Comparison of ENCODE assay signal across 8 cellular contexts in the genomic region with DNA sequence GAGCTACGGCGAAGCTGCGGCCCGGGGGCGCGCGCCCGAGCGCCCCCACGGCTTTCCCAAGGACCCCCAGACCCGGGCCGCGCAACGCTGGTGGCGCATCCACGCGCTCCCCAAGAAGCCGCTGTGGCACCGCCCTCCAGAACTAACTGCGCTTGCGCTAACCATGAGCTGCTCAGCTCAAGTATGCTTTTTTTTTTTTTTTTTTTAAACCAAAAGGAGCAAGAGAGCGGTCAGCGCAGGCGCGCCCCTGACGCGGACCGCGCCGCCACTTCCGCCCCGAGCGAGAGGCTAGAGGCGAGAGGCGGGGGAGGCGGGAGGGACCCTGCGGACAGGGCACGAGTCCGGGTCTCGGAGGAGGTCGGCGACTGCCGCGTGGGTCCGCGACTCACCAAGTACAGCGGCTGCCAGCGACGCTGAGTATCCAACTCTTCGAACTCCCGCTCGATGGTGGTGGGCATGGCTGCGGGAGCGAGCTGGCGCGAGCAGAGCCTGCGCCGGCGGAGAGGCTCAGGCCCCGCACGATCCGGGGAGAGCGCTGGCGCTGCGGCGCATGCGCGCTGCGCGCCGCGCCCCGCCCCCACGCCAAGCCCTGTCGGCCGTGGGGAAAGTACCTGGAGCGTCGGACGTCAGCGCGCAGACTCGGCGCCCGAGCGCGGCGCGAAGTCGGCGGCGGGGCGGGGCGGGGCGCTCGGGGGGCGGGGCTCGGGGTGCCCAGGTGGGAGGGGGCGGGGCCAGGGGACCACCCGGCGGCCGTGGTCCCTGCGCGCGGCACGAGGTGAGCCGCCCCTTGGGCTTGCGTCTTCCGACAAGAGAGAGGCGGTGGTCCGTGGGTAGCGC. TPM values are rescaled to one million over a fixed set of nuclear protein-coding genes. Genes with fewer than 3 reads are reported as not detected.
DNase-seq lines count a peak whose midpoint lies in the region; ATAC-seq and TF ChIP-seq lines count a peak whose summit lies in the region.

A gene (minus strand): TSS at position 554 of the 837 bp plus-strand sequence. CDS start 96 bp downstream, at position 458.

- no peaks in the 10 kb centered on the region; the same call in none of the 2 replicates for H4K20me1 ChIP-seq in DND-41 (ENCODE audit: insufficient read depth, low read length)

- peak; percentile 92 to 97 for TF ChIP-seq POLR2A in Peyer's patch (IDR thresholded peaks at IDR 0.05)

- H3K27ac ChIP-seq in DND-41 (ENCODE audit: low read length) (peak within 1 kb of the TSS; percentile 91), KOPT-K1 (ENCODE audit: low read depth, low read length, poor library complexity, severe bottlenecking) (peak within 1 kb of the TSS; percentile 92), Peyer's patch (peak within 1 kb of the TSS; percentile 97 to 99 (median 99))

- TF ChIP-seq CTCF in DND-41 (IDR thresholded peaks at IDR 0.05; ENCODE audit: borderline replicate concordance, extremely low read depth, low read length, poor library complexity, severe bottlenecking): no peak
- no peak for TF ChIP-seq CTCF in Peyer's patch (IDR thresholded peaks at IDR 0.05)

- DNase-seq in DND-41: peak; percentile 95
- peak; percentile 90 to 97 (median 92) for DNase-seq in Peyer's patch
- peak; percentile 91 to 93 for DNase-seq in activated T-cell treated with anti-CD3 and anti-CD28 coated beads, Interleukin-2, amount 50 U/mL, for 48 hours
- DNase-seq in myocyte (ENCODE audit: low read depth): peak; percentile 95
- peak; percentile 87 to 91 for DNase-seq in stimulated activated CD8-positive, alpha-beta memory T cell treated with anti-CD3 and anti-CD28 coated beads, Interleukin-7, amount 100 ng/mL, for 4 hours (ENCODE audit: low read depth in 2 of 2)

- peak within 1 kb of the TSS; percentile 66 for H3K4me2 ChIP-seq in DND-41 (ENCODE audit: insufficient read depth, low read length)

- peak within 1 kb of the TSS; percentile 55 to 80 for H3K4me3 ChIP-seq in DND-41 (ENCODE audit: low read depth in 1 of 2, low read length in 2 of 2)
- peak within 1 kb of the TSS; percentile 72 to 98 (median 92) for H3K4me3 ChIP-seq in Peyer's patch

- peaks cover 50% of the 10 kb centered on the region for H3K4me1 ChIP-seq in DND-41 (ENCODE audit: insufficient read depth, low read length)
- peaks cover 0 to 9% (median 4%) of the 10 kb centered on the region in 4 donors for H3K4me1 ChIP-seq in Peyer's patch

- H3K79me2 ChIP-seq in DND-41 (ENCODE audit: insufficient read depth, low read length): peaks cover 57% of the 10 kb centered on the region

- H2AFZ ChIP-seq in DND-41 (ENCODE audit: low read depth, low read length): peak within 1 kb of the TSS; percentile 72

- no peaks in the 10 kb centered on the region for H3K9me3 ChIP-seq in DND-41 (ENCODE audit: insufficient read depth, low read length, severe bottlenecking)
- no peaks in the 10 kb centered on the region for H3K9me3 ChIP-seq in KOPT-K1 (ENCODE audit: insufficient read depth, low read length, poor library complexity, severe bottlenecking)
- H3K9me3 ChIP-seq in Peyer's patch: no peaks in the 10 kb centered on the region

- H3K27me3 ChIP-seq in DND-41 (ENCODE audit: insufficient read depth, low read length, poor library complexity) (no peaks in the 10 kb centered on the region), Peyer's patch (no peaks in the 10 kb centered on the region)

- ATAC-seq in DND-41 (ENCODE audit: insufficient read depth, low read depth) (peak; percentile 81), GM21825 (IDR thresholded peaks at IDR 0.05; ENCODE audit: unreplicated experiment) (peak; percentile 63), esophagus mucosa (peak; percentile 96)

- H3K9ac ChIP-seq in DND-41 (ENCODE audit: low read depth, low read length): peak within 1 kb of the TSS; percentile 94

- H3K36me3 ChIP-seq in DND-41 (ENCODE audit: insufficient read depth, low read length) (peaks cover 11% of the 10 kb centered on the region; the same call in 1 of the 2 replicates), KOPT-K1 (ENCODE audit: insufficient read depth, low read length) (no peaks in the 10 kb centered on the region), Peyer's patch (no peaks in the 10 kb centered on the region)

RNA-seq across cellular contexts. Expression of the gene that starts here (rescaled TPM):
- total RNA-seq in Peyer's patch (10 to 100 TPM; 28.9 to 43.7 (median 29.3) TPM), esophagus mucosa (24.9 TPM), myocyte (38.5 and 46.6 TPM in 2 replicates)
- polyA plus RNA-seq in myocyte (2012): 14.1 TPM

Comparison
In these comparisons a context has a peak if more than half of its experiments do, and no peak if none do; other contexts are left out.
1. Peak in every context shown above with its lines: DNase-seq, ATAC-seq, H3K4me3 ChIP-seq and H3K27ac ChIP-seq.